In genomic region chr22:37485006-37485713, GRCh38 we compare ENCODE assay signal across 8 cellular contexts. TPM values are rescaled to one million over a fixed set of nuclear protein-coding genes. Genes with fewer than 3 reads are reported as not detected.
A peak's percentile ranks its signal among the peaks of the same experiment; 100 is the strongest.
DNase-seq lines count a peak whose midpoint lies in the region; ATAC-seq and TF ChIP-seq lines count a peak whose summit lies in the region.

No MANE protein-coding gene starts in this region.

- H3K4me1 Mint-ChIP-seq in brain = peaks cover 80% of the 10 kb centered on the region

- H2AK5ac ChIP-seq in trophoblast cell (ENCODE audit: low read length) = no peak overlapping the region

- no peak overlapping the region for H4K8ac ChIP-seq in trophoblast cell (ENCODE audit: low read depth, low read length)

- no peaks in the 10 kb centered on the region for H3K79me2 ChIP-seq in trophoblast cell (ENCODE audit: control insufficient read depth, insufficient read depth, low read length, poor library complexity)

- no peaks in the 10 kb centered on the region for H3K36me3 Mint-ChIP-seq in brain

- H3K9me3 ChIP-seq in trophoblast cell (ENCODE audit: insufficient read depth, low read depth, low read length) (no peaks in the 10 kb centered on the region), upper lobe of left lung (no peaks in the 10 kb centered on the region)

- no peak overlapping the region for H2AFZ ChIP-seq in trophoblast cell (ENCODE audit: insufficient read depth, low read length, poor library complexity)

- H3K27me3 ChIP-seq in trophoblast cell (ENCODE audit: insufficient read depth, low read length) (no peaks in the 10 kb centered on the region), upper lobe of left lung (no peaks in the 10 kb centered on the region)

- H3K27ac ChIP-seq in trophoblast cell (ENCODE audit: low read depth, low read length) (no peak overlapping the region), upper lobe of left lung (peak overlapping the region; percentile 88 to 96 (median 92))

- no peak for TF ChIP-seq POLR2A in upper lobe of left lung (IDR thresholded peaks at IDR 0.05)

- peak overlapping the region in 3 of 5 experiments; percentile 18 to 58 (median 29) for H3K4me3 Mint-ChIP-seq in brain

- H3K14ac ChIP-seq in trophoblast cell (ENCODE audit: low read length) = no peak overlapping the region

- H3K23ac ChIP-seq in trophoblast cell (ENCODE audit: low read length) = no peak overlapping the region

- no peak overlapping the region for H3K9ac ChIP-seq in trophoblast cell (ENCODE audit: low read length)

- TF ChIP-seq EP300 in upper lobe of left lung (IDR thresholded peaks at IDR 0.05) = no peak

- H3K27me3 Mint-ChIP-seq in brain = peaks cover 13% of the 10 kb centered on the region

- TF ChIP-seq CTCF in brain (conservative IDR thresholded peaks at IDR 0.05) = no peak
- TF ChIP-seq CTCF in upper lobe of left lung (IDR thresholded peaks at IDR 0.05) = no peak

- peak overlapping the region; percentile 45 for H3K4me3 ChIP-seq in trophoblast cell (ENCODE audit: low read depth, low read length)
- peak overlapping the region; percentile 49 to 67 (median 58) for H3K4me3 ChIP-seq in upper lobe of left lung

- H3K36me3 ChIP-seq in trophoblast cell (ENCODE audit: control insufficient read depth in 1 of 2, insufficient read depth in 2 of 2, low read length in 2 of 2) (no peaks in the 10 kb centered on the region), upper lobe of left lung (no peaks in the 10 kb centered on the region)

- H2BK120ac ChIP-seq in trophoblast cell (ENCODE audit: insufficient read depth, low read length, poor library complexity) = no peak overlapping the region

- H3K4ac ChIP-seq in trophoblast cell (ENCODE audit: low read depth, low read length) = no peak overlapping the region

- no peaks in the 10 kb centered on the region for H3K79me1 ChIP-seq in trophoblast cell (ENCODE audit: low read length)

- H3K18ac ChIP-seq in trophoblast cell (ENCODE audit: low read length) = no peak overlapping the region

- peak; percentile 79 for DNase-seq in UCSD-AML1 (lab: John Stamatoyannopoulos, UW; ENCODE audit: unreplicated experiment)
- no peak for DNase-seq in trophoblast cell
- peak; percentile 34 to 85 for DNase-seq in upper lobe of left lung
- no peak for DNase-seq in AG20443 (ENCODE audit: low spot score)
- DNase-seq in NCI-H526 treated with DMSO at 0.1 percent for 48 hours (lab: John Stamatoyannopoulos, UW) = no peak

- H3K27ac Mint-ChIP-seq in brain = peak overlapping the region; percentile 88 to 97 (median 92)

- no peak overlapping the region for H2BK5ac ChIP-seq in trophoblast cell (ENCODE audit: low read depth, low read length, poor library complexity)

- H3K4me1 ChIP-seq in trophoblast cell (ENCODE audit: control insufficient read depth in 1 of 2, insufficient read depth in 2 of 2, low read length in 2 of 2) = peaks cover 0 to 3% of the 10 kb centered on the region in 2 experiments
- H3K4me1 ChIP-seq in upper lobe of left lung = peaks cover 30 to 43% (median 38%) of the 10 kb centered on the region in 4 donors

- WGBS in trophoblast cell (ENCODE audit: extremely low coverage, insufficient coverage, insufficient read length) = no CpG with 5 or more reads among the region's 29 CpGs
- WGBS in upper lobe of left lung, 2 donors = 46 to 69% methylated on average over 17 to 28 of the region's 29 CpGs

- ATAC-seq in GM18867 (IDR thresholded peaks at IDR 0.05; ENCODE audit: unreplicated experiment) (peak; percentile 16), upper lobe of left lung (ENCODE audit: low FRiP score in 2 of 2) (peak; percentile 41 to 44), GM21529 (IDR thresholded peaks at IDR 0.05; ENCODE audit: unreplicated experiment) (no peak)

- no peak overlapping the region for H3K4me2 ChIP-seq in trophoblast cell (ENCODE audit: low read length)

- H4K12ac ChIP-seq in trophoblast cell (ENCODE audit: low read depth, low read length) = no peak overlapping the region

- H4K91ac ChIP-seq in trophoblast cell (ENCODE audit: low read depth, low read length) = no peak overlapping the region

- peaks cover 0 to 4% (median 0%) of the 10 kb centered on the region in 5 experiments for H3K9me3 Mint-ChIP-seq in brain

- H2BK12ac ChIP-seq in trophoblast cell (ENCODE audit: low read length) = no peak overlapping the region

RNA-seq across cellular contexts. Expression of gene MFNG, which starts 1.0 kb away (rescaled TPM):
- polyA plus RNA-seq in brain (ENCODE audit: insufficient read depth, low read depth, low replicate concordance) = 6.8 TPM
- 0.08 and 0.36 TPM in 2 replicates for polyA plus RNA-seq in trophoblast cell (2013)
- 10 to 100 TPM; 14.0 to 74.0 (median 45.9) TPM for total RNA-seq in upper lobe of left lung

RNA-seq across cellular contexts. Expression of gene CARD10, which starts 34.1 kb away (rescaled TPM):
- 3.7 TPM for polyA plus RNA-seq in brain (ENCODE audit: insufficient read depth, low read depth, low replicate concordance)
- polyA plus RNA-seq in trophoblast cell (2013) = 4.7 and 4.9 TPM in 2 replicates
- total RNA-seq in upper lobe of left lung = 10 to 100 TPM in 4 of 6 donors, 1 to 10 TPM in 2; 6.2 to 19.8 (median 13.6) TPM

RNA-seq across cellular contexts. Expression of gene ELFN2, which starts 57.9 kb away (rescaled TPM):
- 3.7 TPM for polyA plus RNA-seq in brain (ENCODE audit: insufficient read depth, low read depth, low replicate concordance)
- 0.49 and 0.51 TPM in 2 replicates for polyA plus RNA-seq in trophoblast cell (2013)
- 1 to 10 TPM in 5 of 6 donors, under 1 TPM in 1; 0.37 to 9.1 (median 4.5) TPM for total RNA-seq in upper lobe of left lung

Comparison
In these comparisons a context has a peak if more than half of its experiments do, and no peak if none do; other contexts are left out.
1. DNase-seq: peak in UCSD-AML1 (single experiment) and upper lobe of left lung (2 of 2); none in trophoblast cell (0 of 2), AG20443 (single experiment) and NCI-H526 treated with DMSO at 0.1 percent for 48 hours (single experiment).